In the genomic region with DNA sequence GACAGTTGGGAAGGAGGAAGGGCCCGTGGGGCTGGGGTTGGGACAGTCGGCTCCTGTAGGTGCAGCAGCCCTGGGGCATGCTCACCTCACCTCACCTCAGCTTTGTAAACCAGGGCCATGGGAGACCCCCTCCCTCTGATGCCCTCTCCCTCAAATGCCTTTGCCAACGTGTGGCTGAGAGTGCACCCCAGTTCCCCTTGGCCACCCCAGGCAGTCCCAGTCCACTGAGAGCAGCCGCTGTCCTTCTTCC, we compare ENCODE assay signal across 8 cellular contexts. TPM values are rescaled to one million over a fixed set of nuclear protein-coding genes. Genes with fewer than 3 reads are reported as not detected.
A peak's percentile ranks its signal among the peaks of the same experiment; 100 is the strongest.
DNase-seq lines count a peak whose midpoint lies in the region; ATAC-seq and TF ChIP-seq lines count a peak whose summit lies in the region.

No MANE protein-coding gene starts in this region.

- DNase-seq in Right ventricle myocardium superior (peak; percentile 84), cardiac septum (ENCODE audit: low spot score) (no peak), astrocyte of the spinal cord (ENCODE audit: low read depth, low spot score) (no peak), lung (ENCODE audit: low spot score) (no peak), HAP-1 (ENCODE audit: low spot score in 2 of 2) (no peak), GM19240 (ENCODE audit: insufficient read length, low spot score) (no peak)

- H3K27me3 ChIP-seq in lung (ENCODE audit: control insufficient read depth, insufficient read depth), result no peaks in the 10 kb centered on the region
- H3K27me3 ChIP-seq in HAP-1 (ENCODE audit: low read depth), result no peaks in the 10 kb centered on the region

- WGBS in lung, 2 donors, result 0 to 1% methylated on average over 2 to 4 of the region's 4 CpGs
- WGBS in urinary bladder, result 1% methylated on average over 4 of the region's 4 CpGs

- peaks cover 0 to 7% of the 10 kb centered on the region in 2 donors for H3K36me3 ChIP-seq in lung (ENCODE audit: control insufficient read depth in 2 of 2, insufficient read depth in 2 of 2, low read length in 2 of 2)
- H3K36me3 ChIP-seq in urinary bladder (ENCODE audit: insufficient read depth), result no peaks in the 10 kb centered on the region
- peaks cover 7% of the 10 kb centered on the region for H3K36me3 ChIP-seq in HAP-1 (replicated peaks)

- in situ Hi-C loops in astrocyte of the spinal cord (cut with HindIII; ENCODE audit: low sequenced_read_pairs) (no loop called here), HAP-1 (cut with MboI; ENCODE audit: low sequenced_read_pairs) (loop anchor here (5.0 kb wide), 1 partner anchor 89 kb away; no protein-coding TSS in a partner anchor)

- intact Hi-C loops in Right ventricle myocardium superior (cut with DNase I), result loop anchor here (2.0 to 5.0 kb wide), 2 partner anchors 36 to 78 kb away; partner anchors contain the start of gene SLC25A45
- intact Hi-C loops in cardiac septum (cut with DNase I), result loop anchor here (5.0 kb wide), 1 partner anchor 51 kb away; no protein-coding TSS in a partner anchor

- H3K27ac ChIP-seq in lung (ENCODE audit: low read depth in 1 of 2, low read length in 1 of 2) (peak overlapping the region; percentile 98 to 100), urinary bladder (ENCODE audit: low read depth) (peak overlapping the region; percentile 96)

- TF ChIP-seq CTCF in astrocyte of the spinal cord (IDR thresholded peaks at IDR 0.05; ENCODE audit: low read depth, low read length), result no peak
- TF ChIP-seq CTCF in lung (IDR thresholded peaks at IDR 0.05; ENCODE audit: control extremely low read depth, extremely low read depth), result no peak

- no peaks in the 10 kb centered on the region for H3K9me3 ChIP-seq in lung (ENCODE audit: control insufficient read depth in 2 of 2, insufficient read depth in 1 of 2, low read length in 1 of 2)
- no peaks in the 10 kb centered on the region for H3K9me3 ChIP-seq in HAP-1

- no peak for ATAC-seq in Right ventricle myocardium superior (ENCODE audit: poor library complexity)
- no peak for ATAC-seq in lung (ENCODE audit: insufficient read depth, low FRiP score)
- no peak for ATAC-seq in HG03159 (IDR thresholded peaks at IDR 0.05; ENCODE audit: unreplicated experiment)

- H3K4me1 ChIP-seq in lung (ENCODE audit: control insufficient read depth in 2 of 2, insufficient read depth in 2 of 2, low read length in 2 of 2) (peaks cover 0 to 13% of the 10 kb centered on the region in 2 donors), urinary bladder (ENCODE audit: insufficient read depth) (no peaks in the 10 kb centered on the region), HAP-1 (peaks cover 50% of the 10 kb centered on the region)

- H3K4me3 ChIP-seq in astrocyte of the spinal cord (ENCODE audit: low read depth, low read length) (peak overlapping the region; percentile 1), lung (no peak overlapping the region), urinary bladder (ENCODE audit: low read depth, low read length) (no peak overlapping the region), HAP-1 (no peak overlapping the region; the same call in 1 of the 2 replicates)

RNA-seq across cellular contexts. Expression of gene NEAT1, which starts 4.2 kb away (rescaled TPM):
- total RNA-seq in Right ventricle myocardium superior (451 TPM), cardiac septum (668 TPM), lung (100 to 1,000 TPM; 518 to 912 TPM), urinary bladder (104 TPM)
- polyA plus RNA-seq in lung (1,000 to 10,000 TPM in 1 of 2 donors, 100 to 1,000 TPM in 1; 481 to 1,176 TPM), urinary bladder (450 TPM)

RNA-seq across cellular contexts. Expression of gene FRMD8, which starts 31.9 kb away (rescaled TPM):
- total RNA-seq in Right ventricle myocardium superior, result 8.6 TPM
- total RNA-seq in cardiac septum, result 14.4 TPM
- total RNA-seq in lung, result 10 to 100 TPM; 18.5 to 39.9 TPM
- polyA plus RNA-seq in lung, result 10 to 100 TPM; 15.8 to 25.7 TPM
- 17.3 TPM for total RNA-seq in urinary bladder
- polyA plus RNA-seq in urinary bladder, result 26.3 TPM

RNA-seq across cellular contexts. Expression of gene SLC25A45, which starts 35.9 kb away (rescaled TPM):
- total RNA-seq in Right ventricle myocardium superior (5.3 TPM), cardiac septum (10.5 TPM), lung (10 to 100 TPM in 1 of 2 donors, 1 to 10 TPM in 1; 7.3 to 15.6 TPM), urinary bladder (5.0 TPM)
- polyA plus RNA-seq in lung (1 to 10 TPM; 5.5 to 9.0 TPM), urinary bladder (4.3 TPM)
